In genomic region chr1:42766723-42767509, GRCh38 we compare ENCODE assay signal across 1 cellular context.
TF ChIP-seq lines count a peak whose summit lies in the region.

TSS of gene C1orf50 (plus strand) at chr1:42767249. CDS start at chr1:42767312, 63 bp downstream.
TSS of gene P3H1 (minus strand) at chr1:42767028. CDS start at chr1:42766971, 57 bp downstream.

TF ChIP-seq in HepG2, 621 proteins besides CTCF, POLR2A, EP300 and RAD21 (continues in another document):
- TF ChIP-seq BRCA1 (CRISPR knock-in tag; IDR thresholded peaks at IDR 0.05) (no peak; the same call in 1 of the 2 replicates), ZNF20 (CRISPR knock-in tag; IDR thresholded peaks at IDR 0.05) (no peak), HOXA9 (CRISPR knock-in tag; IDR thresholded peaks at IDR 0.05; ENCODE audit: borderline replicate concordance) (no peak), E2F2 (CRISPR knock-in tag; IDR thresholded peaks at IDR 0.05; ENCODE audit: borderline replicate concordance) (no peak; the same call in 1 of the 2 replicates), NFYC (CRISPR knock-in tag; IDR thresholded peaks at IDR 0.05) (peak; percentile 50), ZUFSP (CRISPR knock-in tag; IDR thresholded peaks at IDR 0.05; ENCODE audit: borderline replicate concordance) (no peak), FOXC1 (CRISPR knock-in tag; IDR thresholded peaks at IDR 0.05; ENCODE audit: borderline replicate concordance) (peak; percentile 44), MBD4 (IDR thresholded peaks at IDR 0.05; ENCODE audit: borderline replicate concordance, low read length) (no peak), ZNF496 (CRISPR knock-in tag; IDR thresholded peaks at IDR 0.05; ENCODE audit: insufficient replicate concordance) (no peak), SSRP1 (CRISPR knock-in tag; IDR thresholded peaks at IDR 0.05) (no peak), ASH2L (IDR thresholded peaks at IDR 0.05; ENCODE audit: insufficient read length, low read depth, low read length) (peak; percentile 82), PCBP2 (optimal IDR thresholded peaks at IDR 0.05; ENCODE audit: low read depth, low read length, poor library complexity, severe bottlenecking) (no peak), ZNF530 (CRISPR knock-in tag; IDR thresholded peaks at IDR 0.05; ENCODE audit: low read depth) (no peak), KDM6A (CRISPR knock-in tag; IDR thresholded peaks at IDR 0.05; ENCODE audit: low read depth) (no peak), ZNF652 (CRISPR knock-in tag; IDR thresholded peaks at IDR 0.05; ENCODE audit: borderline replicate concordance, low read depth) (no peak; the same call in 1 of the 2 replicates), ZNF292 (CRISPR knock-in tag; IDR thresholded peaks at IDR 0.05; ENCODE audit: borderline replicate concordance, low read depth) (no peak), ZNF251 (CRISPR knock-in tag; IDR thresholded peaks at IDR 0.05) (peak; percentile 25; the same call in 1 of the 2 replicates), MED8 (CRISPR knock-in tag; IDR thresholded peaks at IDR 0.05; ENCODE audit: insufficient replicate concordance) (peak; percentile 40), ZNF383 (CRISPR knock-in tag; IDR thresholded peaks at IDR 0.05; ENCODE audit: borderline replicate concordance) (no peak), DBP (CRISPR knock-in tag; IDR thresholded peaks at IDR 0.05; ENCODE audit: not compliant biosample characterization) (peak; percentile 13), MAFG (CRISPR knock-in tag; IDR thresholded peaks at IDR 0.05) (no peak), WIZ (CRISPR knock-in tag; IDR thresholded peaks at IDR 0.05) (no peak; the same call in 1 of the 2 replicates), HNRNPLL (IDR thresholded peaks at IDR 0.05; ENCODE audit: low read depth, low read length, poor library complexity, severe bottlenecking) (peak; percentile 89), MXI1 (IDR thresholded peaks at IDR 0.05; ENCODE audit: borderline replicate concordance, low read depth, low read length) (peak; percentile 54; the same call in 1 of the 3 replicates), AGO1 (IDR thresholded peaks at IDR 0.05; ENCODE audit: low read depth, low read length, poor library complexity, severe bottlenecking) (no peak), ZNF407 (CRISPR knock-in tag; IDR thresholded peaks at IDR 0.05; ENCODE audit: not compliant biosample characterization) (peak; percentile 89), NRL (CRISPR knock-in tag; IDR thresholded peaks at IDR 0.05; ENCODE audit: borderline replicate concordance) (peak; percentile 83; the same call in 1 of the 2 replicates), HNF4A (CRISPR knock-in tag; IDR thresholded peaks at IDR 0.05) (no peak), KMT2B (CRISPR knock-in tag; IDR thresholded peaks at IDR 0.05) (no peak; the same call in 1 of the 2 replicates), SMAD1 (CRISPR knock-in tag; IDR thresholded peaks at IDR 0.05; ENCODE audit: borderline replicate concordance, low read depth) (no peak), ZNF207 (IDR thresholded peaks at IDR 0.05; ENCODE audit: borderline replicate concordance) (no peak), TCF7 (IDR thresholded peaks at IDR 0.05; ENCODE audit: low read depth) (no peak), MAZ (IDR thresholded peaks at IDR 0.05; ENCODE audit: borderline replicate concordance, low read depth, low read length) (peak; percentile 52; the same call in 1 of the 2 replicates), MAZ (CRISPR knock-in tag; IDR thresholded peaks at IDR 0.05; ENCODE audit: low read depth) (no peak; the same call in 1 of the 2 replicates)
- TF ChIP-seq, protein P1, sequence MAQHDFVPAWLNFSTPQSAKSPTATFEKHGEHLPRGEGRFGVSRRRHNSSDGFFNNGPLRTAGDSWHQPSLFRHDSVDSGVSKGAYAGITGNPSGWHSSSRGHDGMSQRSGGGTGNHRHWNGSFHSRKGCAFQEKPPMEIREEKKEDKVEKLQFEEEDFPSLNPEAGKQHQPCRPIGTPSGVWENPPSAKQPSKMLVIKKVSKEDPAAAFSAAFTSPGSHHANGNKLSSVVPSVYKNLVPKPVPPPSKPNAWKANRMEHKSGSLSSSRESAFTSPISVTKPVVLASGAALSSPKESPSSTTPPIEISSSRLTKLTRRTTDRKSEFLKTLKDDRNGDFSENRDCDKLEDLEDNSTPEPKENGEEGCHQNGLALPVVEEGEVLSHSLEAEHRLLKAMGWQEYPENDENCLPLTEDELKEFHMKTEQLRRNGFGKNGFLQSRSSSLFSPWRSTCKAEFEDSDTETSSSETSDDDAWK (CRISPR knock-in tag; IDR thresholded peaks at IDR 0.05), result no peak
- TF ChIP-seq, protein P2, sequence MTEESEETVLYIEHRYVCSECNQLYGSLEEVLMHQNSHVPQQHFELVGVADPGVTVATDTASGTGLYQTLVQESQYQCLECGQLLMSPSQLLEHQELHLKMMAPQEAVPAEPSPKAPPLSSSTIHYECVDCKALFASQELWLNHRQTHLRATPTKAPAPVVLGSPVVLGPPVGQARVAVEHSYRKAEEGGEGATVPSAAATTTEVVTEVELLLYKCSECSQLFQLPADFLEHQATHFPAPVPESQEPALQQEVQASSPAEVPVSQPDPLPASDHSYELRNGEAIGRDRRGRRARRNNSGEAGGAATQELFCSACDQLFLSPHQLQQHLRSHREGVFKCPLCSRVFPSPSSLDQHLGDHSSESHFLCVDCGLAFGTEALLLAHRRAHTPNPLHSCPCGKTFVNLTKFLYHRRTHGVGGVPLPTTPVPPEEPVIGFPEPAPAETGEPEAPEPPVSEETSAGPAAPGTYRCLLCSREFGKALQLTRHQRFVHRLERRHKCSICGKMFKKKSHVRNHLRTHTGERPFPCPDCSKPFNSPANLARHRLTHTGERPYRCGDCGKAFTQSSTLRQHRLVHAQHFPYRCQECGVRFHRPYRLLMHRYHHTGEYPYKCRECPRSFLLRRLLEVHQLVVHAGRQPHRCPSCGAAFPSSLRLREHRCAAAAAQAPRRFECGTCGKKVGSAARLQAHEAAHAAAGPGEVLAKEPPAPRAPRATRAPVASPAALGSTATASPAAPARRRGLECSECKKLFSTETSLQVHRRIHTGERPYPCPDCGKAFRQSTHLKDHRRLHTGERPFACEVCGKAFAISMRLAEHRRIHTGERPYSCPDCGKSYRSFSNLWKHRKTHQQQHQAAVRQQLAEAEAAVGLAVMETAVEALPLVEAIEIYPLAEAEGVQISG (CRISPR knock-in tag; IDR thresholded peaks at IDR 0.05), result peak; percentile 77
- TF ChIP-seq, protein P3, sequence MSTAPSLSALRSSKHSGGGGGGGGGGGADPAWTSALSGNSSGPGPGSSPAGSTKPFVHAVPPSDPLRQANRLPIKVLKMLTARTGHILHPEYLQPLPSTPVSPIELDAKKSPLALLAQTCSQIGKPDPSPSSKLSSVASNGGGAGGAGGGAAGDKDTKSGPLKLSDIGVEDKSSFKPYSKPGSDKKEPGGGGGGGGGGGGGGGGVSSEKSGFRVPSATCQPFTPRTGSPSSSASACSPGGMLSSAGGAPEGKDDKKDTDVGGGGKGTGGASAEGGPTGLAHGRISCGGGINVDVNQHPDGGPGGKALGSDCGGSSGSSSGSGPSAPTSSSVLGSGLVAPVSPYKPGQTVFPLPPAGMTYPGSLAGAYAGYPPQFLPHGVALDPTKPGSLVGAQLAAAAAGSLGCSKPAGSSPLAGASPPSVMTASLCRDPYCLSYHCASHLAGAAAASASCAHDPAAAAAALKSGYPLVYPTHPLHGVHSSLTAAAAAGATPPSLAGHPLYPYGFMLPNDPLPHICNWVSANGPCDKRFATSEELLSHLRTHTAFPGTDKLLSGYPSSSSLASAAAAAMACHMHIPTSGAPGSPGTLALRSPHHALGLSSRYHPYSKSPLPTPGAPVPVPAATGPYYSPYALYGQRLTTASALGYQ (CRISPR knock-in tag; IDR thresholded peaks at IDR 0.05), result 0 out of 2 replicates have a peak, but pooled peaks have one; percentile 22
- TF ChIP-seq, protein P4, sequence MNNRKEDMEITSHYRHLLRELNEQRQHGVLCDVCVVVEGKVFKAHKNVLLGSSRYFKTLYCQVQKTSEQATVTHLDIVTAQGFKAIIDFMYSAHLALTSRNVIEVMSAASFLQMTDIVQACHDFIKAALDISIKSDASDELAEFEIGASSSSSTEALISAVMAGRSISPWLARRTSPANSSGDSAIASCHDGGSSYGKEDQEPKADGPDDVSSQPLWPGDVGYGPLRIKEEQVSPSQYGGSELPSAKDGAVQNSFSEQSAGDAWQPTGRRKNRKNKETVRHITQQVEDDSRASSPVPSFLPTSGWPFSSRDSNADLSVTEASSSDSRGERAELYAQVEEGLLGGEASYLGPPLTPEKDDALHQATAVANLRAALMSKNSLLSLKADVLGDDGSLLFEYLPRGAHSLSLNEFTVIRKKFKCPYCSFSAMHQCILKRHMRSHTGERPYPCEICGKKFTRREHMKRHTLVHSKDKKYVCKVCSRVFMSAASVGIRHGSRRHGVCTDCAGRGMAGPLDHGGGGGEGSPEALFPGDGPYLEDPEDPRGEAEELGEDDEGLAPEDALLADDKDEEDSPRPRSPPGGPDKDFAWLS (CRISPR knock-in tag; IDR thresholded peaks at IDR 0.05; ENCODE audit: borderline replicate concordance), result no peak
